In the genomic region with DNA sequence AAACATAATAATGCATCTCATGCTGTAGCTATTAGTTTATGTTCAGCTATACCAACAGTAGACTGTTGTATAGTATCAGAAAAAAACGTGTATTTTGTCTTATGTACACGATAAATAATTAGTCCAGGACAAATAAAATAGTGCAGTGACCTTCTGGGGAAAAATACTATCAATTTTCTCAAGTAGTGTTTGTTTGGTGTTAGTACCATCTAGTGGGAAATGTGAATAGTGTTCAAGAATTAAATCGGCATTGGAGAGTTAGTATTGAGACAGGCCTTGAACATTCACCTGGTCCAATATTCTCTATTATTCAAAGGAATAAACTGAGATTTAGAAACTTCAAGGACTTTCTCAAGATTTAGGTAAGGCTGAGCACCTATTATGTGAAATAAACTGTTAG, we compare ENCODE assay signal across 9 cellular contexts. TPM values are rescaled to one million over a fixed set of nuclear protein-coding genes. Genes with fewer than 3 reads are reported as not detected.
A peak's percentile ranks its signal among the peaks of the same experiment; 100 is the strongest.
DNase-seq lines count a peak whose midpoint lies in the region; ATAC-seq and TF ChIP-seq lines count a peak whose summit lies in the region.
"Had no signal": no experiment of that assay in that cellular context is flagged by ENCODE, and none has a peak within 500 bp of the region (broad histone marks: within the 10 kb centered on the region; RNA-seq: fewer than 3 reads in every experiment).

No MANE protein-coding gene starts in this region.

- TF ChIP-seq CTCF in BJ (IDR thresholded peaks at IDR 0.05; ENCODE audit: insufficient read depth, low read depth, low read length) (peak; percentile 36), LNCaP clone FGC (IDR thresholded peaks at IDR 0.05; ENCODE audit: control insufficient read depth, extremely low read depth, insufficient read depth) (peak; percentile 63), choroid plexus epithelial cell (conservative IDR thresholded peaks at IDR 0.05; ENCODE audit: low read depth, low read length) (peak; percentile 56), mesothelial cell of epicardium (IDR thresholded peaks at IDR 0.05; ENCODE audit: unreplicated experiment) (peak; percentile 25)

- no peak overlapping the region for H3K4me3 Mint-ChIP-seq in mesothelial cell of epicardium
- no peak overlapping the region for H3K4me3 Mint-ChIP-seq in CD4-positive, alpha-beta memory T cell
- H3K4me3 Mint-ChIP-seq: activated naive CD4-positive, alpha-beta T cell treated with anti-CD3 and anti-CD28 coated beads, Interleukin-2, amount 50 U/mL, for 24 hours had no signal

- no peak overlapping the region for H3K27ac Mint-ChIP-seq in mesothelial cell of epicardium
- no peak overlapping the region for H3K27ac Mint-ChIP-seq in CD4-positive, alpha-beta memory T cell
- H3K27ac Mint-ChIP-seq: activated naive CD4-positive, alpha-beta T cell treated with anti-CD3 and anti-CD28 coated beads, Interleukin-2, amount 50 U/mL, for 24 hours had no signal

- CTCF ChIA-PET in BJ (lab: Yijun Ruan, JAX) = interaction anchor here (1.1 to 2.5 kb wide), 2 partner anchors 126 to 290 kb away, joined by 4 to 10 read pairs; a partner anchor contains a TSS
- CTCF ChIA-PET in CD4-positive, alpha-beta memory T cell (lab: Charles Lee; ENCODE audit: partially characterized antibody) = interaction anchor here (1.3 kb wide), 1 partner anchor 291 kb away, joined by 3 read pairs; no protein-coding TSS in a partner anchor

- no peaks in the 10 kb centered on the region for H3K9me3 Mint-ChIP-seq in mesothelial cell of epicardium
- no peaks in the 10 kb centered on the region for H3K9me3 Mint-ChIP-seq in CD4-positive, alpha-beta memory T cell
- H3K9me3 Mint-ChIP-seq: activated naive CD4-positive, alpha-beta T cell treated with anti-CD3 and anti-CD28 coated beads, Interleukin-2, amount 50 U/mL, for 24 hours had no signal

- no peaks in the 10 kb centered on the region for H3K4me1 ChIP-seq in CD4-positive, alpha-beta memory T cell (ENCODE audit: insufficient read depth, low read length)

- no peak overlapping the region for H3K4me3 ChIP-seq in BJ (ENCODE audit: low read depth, low read length)
- H3K4me3 ChIP-seq in LNCaP clone FGC (ENCODE audit: low read depth, low read length) = no peak overlapping the region
- no peak overlapping the region for H3K4me3 ChIP-seq in choroid plexus epithelial cell (ENCODE audit: low read depth, low read length)
- H3K4me3 ChIP-seq in CD4-positive, alpha-beta memory T cell (ENCODE audit: low read length in 2 of 2) = no peak overlapping the region

- DNase-seq in BJ (ENCODE audit: low read depth) (no peak), LNCaP clone FGC (ENCODE audit: low read depth) (no peak), choroid plexus epithelial cell (ENCODE audit: low read depth) (peak; percentile 78), mesothelial cell of epicardium (ENCODE audit: low spot score in 2 of 2, unreplicated experiment in 2 of 2) (no peak)
- DNase-seq in CD4-positive, alpha-beta memory T cell = no peak

- no peaks in the 10 kb centered on the region for H3K27me3 Mint-ChIP-seq in mesothelial cell of epicardium (ENCODE audit: low read depth)
- H3K27me3 Mint-ChIP-seq in CD4-positive, alpha-beta memory T cell = peaks cover 4% of the 10 kb centered on the region in 2 donors

- H3K4me1 Mint-ChIP-seq in mesothelial cell of epicardium = peaks cover 14% of the 10 kb centered on the region
- no peaks in the 10 kb centered on the region for H3K4me1 Mint-ChIP-seq in CD4-positive, alpha-beta memory T cell

- H3K36me3 ChIP-seq in BJ (ENCODE audit: control insufficient read depth, insufficient read depth, low read length) = no peaks in the 10 kb centered on the region
- no peaks in the 10 kb centered on the region for H3K36me3 ChIP-seq in CD4-positive, alpha-beta memory T cell (ENCODE audit: insufficient read depth, low read length)

- no peak for ATAC-seq in GM18870 (IDR thresholded peaks at IDR 0.05; ENCODE audit: unreplicated experiment)
- ATAC-seq in HG03439 (IDR thresholded peaks at IDR 0.05; ENCODE audit: unreplicated experiment) = no peak
- no peak for ATAC-seq in GM21723 (IDR thresholded peaks at IDR 0.05; ENCODE audit: unreplicated experiment)

- POLR2A ChIA-PET in BJ (lab: Charles Lee) = no interaction called here
- POLR2A ChIA-PET in CD4-positive, alpha-beta memory T cell (lab: Charles Lee; ENCODE audit: partially characterized antibody) = no interaction called here

- H3K27me3 ChIP-seq in BJ (ENCODE audit: control insufficient read depth, insufficient read depth, low read length) = no peaks in the 10 kb centered on the region; the same call in 1 of the 2 replicates
- no peaks in the 10 kb centered on the region for H3K27me3 ChIP-seq in CD4-positive, alpha-beta memory T cell (ENCODE audit: insufficient read depth, low read length)

- intact Hi-C loops in CD4-positive, alpha-beta memory T cell (cut with micrococcal nuclease) = no loop called here

- no peak overlapping the region for H3K27ac ChIP-seq in CD4-positive, alpha-beta memory T cell (ENCODE audit: low read depth, low read length)

- no peaks in the 10 kb centered on the region for H3K36me3 Mint-ChIP-seq in mesothelial cell of epicardium
- no peaks in the 10 kb centered on the region for H3K36me3 Mint-ChIP-seq in CD4-positive, alpha-beta memory T cell
- H3K36me3 Mint-ChIP-seq: activated naive CD4-positive, alpha-beta T cell treated with anti-CD3 and anti-CD28 coated beads, Interleukin-2, amount 50 U/mL, for 24 hours had no signal

- H3K9me3 ChIP-seq in CD4-positive, alpha-beta memory T cell (ENCODE audit: control insufficient read depth in 1 of 2, low read length in 2 of 2) = no peaks in the 10 kb centered on the region

RNA-seq across cellular contexts. Expression of a gene that starts 21.7 kb away (rescaled TPM):
- not detected in 2 replicates for polyA plus RNA-seq in BJ (2011; rRNA removed)
- not detected in 2 replicates for polyA minus RNA-seq in BJ (2011; rRNA and poly(A)+ RNA removed)
- total RNA-seq in mesothelial cell of epicardium = not detected in 3 replicates
- total RNA-seq in CD4-positive, alpha-beta memory T cell = not detected
- not detected for polyA plus RNA-seq in CD4-positive, alpha-beta memory T cell

RNA-seq across cellular contexts. Expression of a gene that starts 26.9 kb away (rescaled TPM):
- polyA plus RNA-seq in BJ (2011; rRNA removed) = not detected in 2 replicates
- not detected in 2 replicates for polyA minus RNA-seq in BJ (2011; rRNA and poly(A)+ RNA removed)
- not detected in 3 replicates for total RNA-seq in mesothelial cell of epicardium
- total RNA-seq in CD4-positive, alpha-beta memory T cell = not detected
- polyA plus RNA-seq in CD4-positive, alpha-beta memory T cell = not detected

RNA-seq across cellular contexts. Expression of a gene that starts 42.5 kb away (rescaled TPM):
- not detected in 2 replicates for polyA plus RNA-seq in BJ (2011; rRNA removed)
- not detected in 2 replicates for polyA minus RNA-seq in BJ (2011; rRNA and poly(A)+ RNA removed)
- not detected in 3 replicates for total RNA-seq in mesothelial cell of epicardium
- not detected for total RNA-seq in CD4-positive, alpha-beta memory T cell
- not detected for polyA plus RNA-seq in CD4-positive, alpha-beta memory T cell

RNA-seq across cellular contexts. Expression of a gene that starts 59.0 kb away (rescaled TPM):
- not detected in 2 replicates for polyA plus RNA-seq in BJ (2011; rRNA removed)
- polyA minus RNA-seq in BJ (2011; rRNA and poly(A)+ RNA removed) = not detected in 2 replicates
- total RNA-seq in mesothelial cell of epicardium = not detected in 3 replicates
- not detected for total RNA-seq in CD4-positive, alpha-beta memory T cell
- not detected for polyA plus RNA-seq in CD4-positive, alpha-beta memory T cell
